Comparison of ENCODE assay signal across 1 cellular context in the genomic region with DNA sequence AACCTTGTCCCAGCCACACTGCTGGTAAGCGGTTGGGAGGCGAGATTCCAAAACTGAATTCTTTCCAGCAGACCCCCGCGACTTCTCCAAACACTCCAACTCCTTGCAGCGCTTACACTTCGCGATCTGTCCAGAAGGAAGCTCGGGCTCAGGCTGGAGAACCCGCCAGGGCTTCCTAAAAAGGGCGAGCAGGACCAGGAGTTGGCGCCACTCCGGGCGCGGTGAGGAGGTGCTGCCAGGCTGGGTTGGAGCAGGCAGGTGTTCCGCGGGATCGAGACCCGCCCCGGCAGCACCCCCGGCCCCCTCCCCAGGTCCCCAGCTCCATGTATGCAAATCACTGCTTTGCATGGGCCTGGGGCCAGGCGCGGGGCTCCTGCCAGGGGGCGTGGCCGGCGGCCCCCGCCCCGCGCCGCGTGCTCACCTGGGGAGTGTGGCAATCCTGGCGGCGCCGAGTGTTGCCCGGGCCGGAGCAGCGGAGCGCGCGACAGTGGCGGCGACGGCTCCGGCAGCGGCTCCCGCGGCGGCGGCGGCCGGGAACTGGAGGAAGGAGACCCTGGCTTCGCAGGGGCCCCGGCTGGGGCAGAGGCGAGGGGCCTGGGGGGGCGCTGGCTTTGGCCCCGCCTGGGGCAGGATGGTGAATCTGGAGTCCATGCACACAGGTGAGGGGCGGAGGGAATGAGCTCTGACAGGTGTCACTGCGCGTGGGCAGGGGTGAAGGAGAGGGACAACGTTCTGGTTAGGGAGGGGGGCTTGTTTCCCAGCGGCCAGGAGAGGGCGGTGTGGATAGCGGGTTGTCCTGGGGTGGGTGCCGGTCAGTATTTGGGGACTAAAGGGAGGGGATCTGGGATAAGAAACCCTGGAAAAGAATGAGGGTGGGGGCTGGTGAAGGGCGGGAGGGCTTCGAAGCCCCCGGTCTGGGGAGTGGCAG.
TF ChIP-seq lines count a peak whose summit lies in the region.

POU2F3 (plus strand) TSS at position 428 of the 928 bp plus-strand sequence; CDS start at position 632, 204 bp downstream.

TF ChIP-seq in SK-N-SH, 30 proteins besides CTCF, POLR2A, EP300 and RAD21:
- TF ChIP-seq, protein P1, sequence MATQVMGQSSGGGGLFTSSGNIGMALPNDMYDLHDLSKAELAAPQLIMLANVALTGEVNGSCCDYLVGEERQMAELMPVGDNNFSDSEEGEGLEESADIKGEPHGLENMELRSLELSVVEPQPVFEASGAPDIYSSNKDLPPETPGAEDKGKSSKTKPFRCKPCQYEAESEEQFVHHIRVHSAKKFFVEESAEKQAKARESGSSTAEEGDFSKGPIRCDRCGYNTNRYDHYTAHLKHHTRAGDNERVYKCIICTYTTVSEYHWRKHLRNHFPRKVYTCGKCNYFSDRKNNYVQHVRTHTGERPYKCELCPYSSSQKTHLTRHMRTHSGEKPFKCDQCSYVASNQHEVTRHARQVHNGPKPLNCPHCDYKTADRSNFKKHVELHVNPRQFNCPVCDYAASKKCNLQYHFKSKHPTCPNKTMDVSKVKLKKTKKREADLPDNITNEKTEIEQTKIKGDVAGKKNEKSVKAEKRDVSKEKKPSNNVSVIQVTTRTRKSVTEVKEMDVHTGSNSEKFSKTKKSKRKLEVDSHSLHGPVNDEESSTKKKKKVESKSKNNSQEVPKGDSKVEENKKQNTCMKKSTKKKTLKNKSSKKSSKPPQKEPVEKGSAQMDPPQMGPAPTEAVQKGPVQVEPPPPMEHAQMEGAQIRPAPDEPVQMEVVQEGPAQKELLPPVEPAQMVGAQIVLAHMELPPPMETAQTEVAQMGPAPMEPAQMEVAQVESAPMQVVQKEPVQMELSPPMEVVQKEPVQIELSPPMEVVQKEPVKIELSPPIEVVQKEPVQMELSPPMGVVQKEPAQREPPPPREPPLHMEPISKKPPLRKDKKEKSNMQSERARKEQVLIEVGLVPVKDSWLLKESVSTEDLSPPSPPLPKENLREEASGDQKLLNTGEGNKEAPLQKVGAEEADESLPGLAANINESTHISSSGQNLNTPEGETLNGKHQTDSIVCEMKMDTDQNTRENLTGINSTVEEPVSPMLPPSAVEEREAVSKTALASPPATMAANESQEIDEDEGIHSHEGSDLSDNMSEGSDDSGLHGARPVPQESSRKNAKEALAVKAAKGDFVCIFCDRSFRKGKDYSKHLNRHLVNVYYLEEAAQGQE (IDR thresholded peaks at IDR 0.05; ENCODE audit: low read depth, low read length) = no peak
- no peak for TF ChIP-seq IRF3 (IDR thresholded peaks at IDR 0.05; ENCODE audit: low read depth, low read length)
- no peak for TF ChIP-seq FOXJ3 (CRISPR knock-in tag; IDR thresholded peaks at IDR 0.05)
- TF ChIP-seq POLR2AphosphoS5 (IDR thresholded peaks at IDR 0.05; ENCODE audit: low read depth, low read length) = no peak
- TF ChIP-seq RFX5 (IDR thresholded peaks at IDR 0.05; ENCODE audit: low read length) = no peak
- TF ChIP-seq TEAD4 (IDR thresholded peaks at IDR 0.05; ENCODE audit: borderline replicate concordance, insufficient read depth) = no peak
- no peak for TF ChIP-seq SMC3 (IDR thresholded peaks at IDR 0.05; ENCODE audit: low read depth, low read length)
- TF ChIP-seq GABPA (IDR thresholded peaks at IDR 0.05; ENCODE audit: low read depth) = no peak
- no peak for TF ChIP-seq TAF1 (IDR thresholded peaks at IDR 0.05; ENCODE audit: borderline replicate concordance, low read depth, low read length)
- TF ChIP-seq JUND (IDR thresholded peaks at IDR 0.05) = no peak
- TF ChIP-seq CHD2 (IDR thresholded peaks at IDR 0.05; ENCODE audit: low read length, partially characterized antibody) = no peak
- TF ChIP-seq NFIC (IDR thresholded peaks at IDR 0.05; ENCODE audit: borderline replicate concordance) = no peak
- no peak for TF ChIP-seq GATA2 (CRISPR knock-in tag; IDR thresholded peaks at IDR 0.05)
- no peak for TF ChIP-seq RXRA (IDR thresholded peaks at IDR 0.05; ENCODE audit: borderline replicate concordance, low read depth)
- no peak for TF ChIP-seq NRF1 (IDR thresholded peaks at IDR 0.05; ENCODE audit: low read depth, low read length)
- TF ChIP-seq YY1 (IDR thresholded peaks at IDR 0.05; ENCODE audit: low read depth) = no peak
- no peak for TF ChIP-seq ELF1 (IDR thresholded peaks at IDR 0.05)
- TF ChIP-seq, protein P2, sequence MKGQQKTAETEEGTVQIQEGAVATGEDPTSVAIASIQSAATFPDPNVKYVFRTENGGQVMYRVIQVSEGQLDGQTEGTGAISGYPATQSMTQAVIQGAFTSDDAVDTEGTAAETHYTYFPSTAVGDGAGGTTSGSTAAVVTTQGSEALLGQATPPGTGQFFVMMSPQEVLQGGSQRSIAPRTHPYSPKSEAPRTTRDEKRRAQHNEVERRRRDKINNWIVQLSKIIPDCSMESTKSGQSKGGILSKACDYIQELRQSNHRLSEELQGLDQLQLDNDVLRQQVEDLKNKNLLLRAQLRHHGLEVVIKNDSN (IDR thresholded peaks at IDR 0.05; ENCODE audit: borderline replicate concordance, low read depth) = no peak
- TF ChIP-seq RCOR1 (IDR thresholded peaks at IDR 0.05; ENCODE audit: low read length) = no peak
- no peak for TF ChIP-seq FOSL2 (IDR thresholded peaks at IDR 0.05; ENCODE audit: borderline replicate concordance, low read depth)
